Comparison of ENCODE assay signal across 1 cellular context in the genomic region with DNA sequence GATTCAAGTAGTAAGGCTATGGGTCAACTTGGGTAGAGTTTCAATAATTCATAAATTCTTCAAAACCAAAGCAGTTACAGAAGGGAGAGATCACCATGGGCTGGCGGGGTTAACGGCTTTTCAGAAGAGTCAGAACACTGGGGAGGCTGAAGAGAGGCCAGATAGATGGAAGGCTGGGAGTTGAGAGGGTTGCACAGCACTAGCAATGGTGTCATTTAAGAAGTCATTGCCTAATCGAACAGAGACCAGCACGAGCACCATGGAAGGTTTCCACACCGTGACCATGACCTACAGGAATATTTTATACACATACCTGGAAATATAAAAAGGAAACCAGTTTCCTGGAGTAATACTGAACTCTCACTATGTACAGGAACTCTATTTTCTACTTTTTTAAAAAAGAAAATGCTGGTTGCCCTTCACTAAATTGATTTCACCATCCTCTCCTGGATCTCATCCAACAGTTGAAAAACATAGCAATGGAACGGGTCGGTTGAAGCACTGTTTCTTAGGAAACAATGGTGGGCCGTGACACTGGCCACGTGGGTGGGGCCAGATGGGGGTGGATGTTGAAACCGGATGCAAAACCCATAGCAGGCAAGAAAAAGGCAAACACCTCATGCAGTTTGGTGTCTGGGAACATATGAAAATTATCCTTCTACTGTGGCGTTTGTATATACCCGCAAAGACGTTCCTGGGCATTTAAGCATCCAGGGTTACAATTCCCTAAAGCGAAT.
TF ChIP-seq lines count a peak whose summit lies in the region.

No MANE protein-coding gene starts in this region.

TF ChIP-seq in K562, 482 proteins besides CTCF, POLR2A, EP300 and RAD21 (continued from another document):
- TF ChIP-seq, protein P1, sequence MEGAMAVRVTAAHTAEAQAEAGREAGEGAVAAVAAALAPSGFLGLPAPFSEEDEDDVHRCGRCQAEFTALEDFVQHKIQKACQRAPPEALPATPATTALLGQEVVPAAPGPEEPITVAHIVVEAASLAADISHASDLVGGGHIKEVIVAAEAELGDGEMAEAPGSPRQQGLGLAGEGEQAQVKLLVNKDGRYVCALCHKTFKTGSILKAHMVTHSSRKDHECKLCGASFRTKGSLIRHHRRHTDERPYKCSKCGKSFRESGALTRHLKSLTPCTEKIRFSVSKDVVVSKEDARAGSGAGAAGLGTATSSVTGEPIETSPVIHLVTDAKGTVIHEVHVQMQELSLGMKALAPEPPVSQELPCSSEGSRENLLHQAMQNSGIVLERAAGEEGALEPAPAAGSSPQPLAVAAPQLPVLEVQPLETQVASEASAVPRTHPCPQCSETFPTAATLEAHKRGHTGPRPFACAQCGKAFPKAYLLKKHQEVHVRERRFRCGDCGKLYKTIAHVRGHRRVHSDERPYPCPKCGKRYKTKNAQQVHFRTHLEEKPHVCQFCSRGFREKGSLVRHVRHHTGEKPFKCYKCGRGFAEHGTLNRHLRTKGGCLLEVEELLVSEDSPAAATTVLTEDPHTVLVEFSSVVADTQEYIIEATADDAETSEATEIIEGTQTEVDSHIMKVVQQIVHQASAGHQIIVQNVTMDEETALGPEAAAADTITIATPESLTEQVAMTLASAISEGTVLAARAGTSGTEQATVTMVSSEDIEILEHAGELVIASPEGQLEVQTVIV (CRISPR knock-in tag; IDR thresholded peaks at IDR 0.05; ENCODE audit: borderline replicate concordance) = no peak
- TF ChIP-seq PRMT5 (CRISPR knock-in tag; IDR thresholded peaks at IDR 0.05) (no peak), ARID4B (CRISPR knock-in tag; IDR thresholded peaks at IDR 0.05) (no peak), NCOR1 (IDR thresholded peaks at IDR 0.05) (no peak), ETV5 (CRISPR knock-in tag; IDR thresholded peaks at IDR 0.05; ENCODE audit: low read depth) (no peak), SRF (CRISPR knock-in tag; IDR thresholded peaks at IDR 0.05) (peak in 1 of 2 experiments; percentile 56; a peak in 1 of 4 replicates), HSF4 (CRISPR knock-in tag; IDR thresholded peaks at IDR 0.05; ENCODE audit: borderline replicate concordance) (no peak), NR2C2 (CRISPR knock-in tag; IDR thresholded peaks at IDR 0.05) (no peak), NR2C2 (tag; IDR thresholded peaks at IDR 0.05) (peak; percentile 28; the same call in 1 of the 2 replicates), ZNF57 (CRISPR knock-in tag; IDR thresholded peaks at IDR 0.05) (no peak), MITF (IDR thresholded peaks at IDR 0.05) (no peak)
- TF ChIP-seq, protein P2, sequence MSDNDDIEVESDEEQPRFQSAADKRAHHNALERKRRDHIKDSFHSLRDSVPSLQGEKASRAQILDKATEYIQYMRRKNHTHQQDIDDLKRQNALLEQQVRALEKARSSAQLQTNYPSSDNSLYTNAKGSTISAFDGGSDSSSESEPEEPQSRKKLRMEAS (CRISPR knock-in tag; IDR thresholded peaks at IDR 0.05) = no peak
